ENCODE assay signal across 10 cellular contexts in the genomic region with DNA sequence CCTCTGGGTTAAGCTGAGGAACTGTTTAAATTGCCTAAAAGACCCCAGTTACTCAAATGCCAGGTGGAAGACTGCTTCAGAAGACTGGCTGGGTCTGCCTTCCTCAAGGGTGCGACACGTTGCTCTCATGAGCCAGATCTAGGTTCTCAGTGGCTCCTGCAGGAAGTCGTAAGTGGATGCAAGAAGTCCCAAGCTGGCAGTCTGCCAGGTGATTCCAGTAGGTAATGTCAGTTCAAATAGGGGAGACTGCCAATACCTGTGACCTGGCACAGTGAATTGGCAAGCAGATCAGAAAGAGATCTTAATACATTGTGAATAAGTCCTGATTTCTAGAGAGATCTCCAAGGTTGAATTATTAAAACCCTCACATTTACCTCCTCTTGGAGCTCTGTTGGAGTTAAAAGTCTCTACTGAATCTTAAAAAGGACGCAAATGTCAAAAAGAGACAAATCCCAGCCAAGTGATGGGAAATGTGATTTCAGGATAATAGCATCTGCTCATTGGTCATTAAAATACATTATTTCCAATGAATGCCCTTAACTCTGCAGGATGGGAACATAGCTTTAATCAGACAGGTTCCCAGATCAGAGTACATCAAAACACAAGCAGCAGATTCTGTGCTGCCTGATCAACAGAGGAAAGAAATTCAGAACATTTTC.
DNase-seq lines count a peak whose midpoint lies in the region; ATAC-seq and TF ChIP-seq lines count a peak whose summit lies in the region.
"Had no signal": no experiment of that assay in that cellular context is flagged by ENCODE, and none has a peak within 500 bp of the region (broad histone marks: within the 10 kb centered on the region; RNA-seq: fewer than 3 reads in every experiment).

No MANE protein-coding gene starts in this region.

- POLR2A ChIA-PET in PC-9 (lab: Charles Lee; ENCODE audit: unreplicated experiment): interaction anchor here (0.6 to 0.8 kb wide), 2 partner anchors 97 to 99 kb away, joined by 3 to 10 read pairs; a partner anchor contains a TSS

- DNase-seq in HK-2 (ENCODE audit: unreplicated experiment): peak; percentile 58
- DNase-seq in PC-9: peak in 1 of 2 experiments; percentile 59
- DNase-seq in glomerular visceral epithelial cell (ENCODE audit: extremely low spot score): peak; percentile 56
- DNase-seq in aorta: no peak
- DNase-seq in ascending aorta (ENCODE audit: low spot score in 2 of 2): no peak
- DNase-seq: activated T-cell treated with anti-CD3 and anti-CD28 coated beads for 4 hours had no signal

- no peaks in the 10 kb centered on the region for H3K9me2 ChIP-seq in PC-9 (ENCODE audit: insufficient read depth)

- H3F3A ChIP-seq in PC-9 (ENCODE audit: insufficient read depth, low read depth): peaks cover 11% of the 10 kb centered on the region

- H2AFZ ChIP-seq in PC-9: no peak overlapping the region

- H3K9me3 ChIP-seq in PC-9 (ENCODE audit: insufficient read depth, low read depth): no peaks in the 10 kb centered on the region; the same call in 1 of the 2 replicates
- no peaks in the 10 kb centered on the region for H3K9me3 ChIP-seq in aorta (ENCODE audit: control insufficient read depth, low read length)
- H3K9me3 ChIP-seq in ascending aorta: no peaks in the 10 kb centered on the region
- H3K9me3 ChIP-seq: uterus had no signal

- no peaks in the 10 kb centered on the region for H4K20me1 ChIP-seq in PC-9 (ENCODE audit: insufficient read depth)

- no peaks in the 10 kb centered on the region for H3K27me3 ChIP-seq in PC-9 (ENCODE audit: insufficient read depth, low read depth)
- H3K27me3 ChIP-seq in aorta (ENCODE audit: control insufficient read depth in 1 of 2, insufficient read depth in 2 of 2, low read length in 1 of 2): no peaks in the 10 kb centered on the region
- H3K27me3 ChIP-seq in ascending aorta: no peaks in the 10 kb centered on the region
- H3K27me3 ChIP-seq: uterus had no signal

- CTCF ChIA-PET in PC-9 (lab: Charles Lee): interaction anchor here (0.6 to 0.9 kb wide), 2 partner anchors 18 to 223 kb away, joined by 3 read pairs; no protein-coding TSS in a partner anchor

- H3K4me2 ChIP-seq in PC-9: no peak overlapping the region

- no peaks in the 10 kb centered on the region for H3K79me2 ChIP-seq in PC-9 (ENCODE audit: low read depth)

- ATAC-seq in aorta (ENCODE audit: low FRiP score) (no peak), HG03571 (IDR thresholded peaks at IDR 0.05; ENCODE audit: unreplicated experiment) (no peak), GM18519 (IDR thresholded peaks at IDR 0.05; ENCODE audit: low FRiP score, unreplicated experiment) (no peak)

- peaks cover 41% of the 10 kb centered on the region for H3K4me1 ChIP-seq in PC-9 (replicated peaks; ENCODE audit: insufficient read depth)
- H3K4me1 ChIP-seq in aorta (ENCODE audit: control insufficient read depth in 1 of 2, insufficient read depth in 2 of 2, low read length in 2 of 2): no peaks in the 10 kb centered on the region
- no peaks in the 10 kb centered on the region for H3K4me1 ChIP-seq in ascending aorta
- H3K4me1 ChIP-seq: uterus had no signal

- intact Hi-C loops in PC-9 (cut with micrococcal nuclease; ENCODE audit: unreplicated experiment): no loop called here
- intact Hi-C loops in aorta (cut with DNase I): no loop called here
- intact Hi-C loops in ascending aorta (cut with DNase I): loop anchor here (10.0 kb wide), 1 partner anchor 268 kb away; no protein-coding TSS in a partner anchor

- TF ChIP-seq CTCF in C4-2B (conservative IDR thresholded peaks at IDR 0.05): no peak
- no peak for TF ChIP-seq CTCF in PC-9 (conservative IDR thresholded peaks at IDR 0.05)
- TF ChIP-seq CTCF in ascending aorta (IDR thresholded peaks at IDR 0.05): no peak

- H3K4me3 ChIP-seq in PC-9 (no peak overlapping the region), aorta (ENCODE audit: low read length in 2 of 2) (no peak overlapping the region), ascending aorta (no peak overlapping the region)
- H3K4me3 ChIP-seq: uterus had no signal

- H3K27ac ChIP-seq in C4-2B (peak overlapping the region; percentile 23), PC-9 (peak overlapping the region; percentile 70), aorta (ENCODE audit: low read depth in 1 of 2, low read length in 2 of 2) (no peak overlapping the region), ascending aorta (no peak overlapping the region)
- H3K27ac ChIP-seq: uterus had no signal

- 79 to 85% methylated on average over 4 of the region's 4 CpGs for WGBS in aorta, 2 donors

- BruUV-seq in PC-9 (replicated peaks; lab: Mats Ljungman, UMichigan): no TSS peak

- H3K36me3 ChIP-seq in PC-9 (ENCODE audit: low read depth): no peaks in the 10 kb centered on the region
- no peaks in the 10 kb centered on the region for H3K36me3 ChIP-seq in aorta (ENCODE audit: control insufficient read depth in 1 of 2, insufficient read depth in 2 of 2, low read length in 1 of 2)
- no peaks in the 10 kb centered on the region for H3K36me3 ChIP-seq in ascending aorta
- H3K36me3 ChIP-seq: uterus had no signal

Comparison
In these comparisons a context has a peak if more than half of its experiments do, and no peak if none do; other contexts are left out.
1. H3K27ac ChIP-seq: peak in C4-2B (single experiment) and PC-9 (single experiment); none in aorta (0 of 2) and ascending aorta (0 of 2).
2. DNase-seq: peak in HK-2 (single experiment) and glomerular visceral epithelial cell (single experiment); none in aorta (0 of 2) and ascending aorta (0 of 2).